Comparison of ENCODE assay signal across 18 cellular contexts in genomic region chr1:178945763-178946266, GRCh38.
DNase-seq lines count a peak whose midpoint lies in the region; ATAC-seq, FAIRE-seq and TF ChIP-seq lines count a peak whose summit lies in the region.
"Had no signal": no experiment of that assay in that cellular context is flagged by ENCODE, and none has a peak within 500 bp of the region (broad histone marks: within the 10 kb centered on the region; RNA-seq: fewer than 3 reads in every experiment).

No MANE protein-coding gene starts in this region.

- H4K8ac ChIP-seq in H9 (replicated peaks; ENCODE audit: insufficient read length, low read depth, low read length): peak overlapping the region; percentile 92

- ATAC-seq in gastrocnemius medialis: peak; percentile 91 to 92
- ATAC-seq in GM18867 (IDR thresholded peaks at IDR 0.05; ENCODE audit: unreplicated experiment): no peak
- ATAC-seq: activated naive CD4-positive, alpha-beta T cell treated with anti-CD3 and anti-CD28 coated beads, Interleukin-2, amount 50 U/mL, for 72 hours had no signal

- H3K36me3 Mint-ChIP-seq in H9 (ENCODE audit: insufficient read depth in 1 of 3, low read depth in 3 of 3): no peaks in the 10 kb centered on the region
- H3K36me3 Mint-ChIP-seq: activated naive CD4-positive, alpha-beta T cell treated with anti-CD3 and anti-CD28 coated beads, Interleukin-2, amount 50 U/mL, for 72 hours had no signal

- H2BK120ac ChIP-seq in H9 (ENCODE audit: low read depth, low read length, poor library complexity, severe bottlenecking): no peak overlapping the region

- H3K9me1 ChIP-seq in keratinocyte (ENCODE audit: control insufficient read depth, extremely low read depth, insufficient read depth, low read length): no peaks in the 10 kb centered on the region

- H3K27ac Mint-ChIP-seq in H9: no peak overlapping the region
- H3K27ac Mint-ChIP-seq: activated naive CD4-positive, alpha-beta T cell treated with anti-CD3 and anti-CD28 coated beads, Interleukin-2, amount 50 U/mL, for 72 hours; B cell had no signal

- no peak for TF ChIP-seq CTCF in H9 (conservative IDR thresholded peaks at IDR 0.05)
- no peak for TF ChIP-seq CTCF in brain microvascular endothelial cell (IDR thresholded peaks at IDR 0.05; ENCODE audit: low read depth, low read length, missing control alignments)
- TF ChIP-seq CTCF in keratinocyte (optimal IDR thresholded peaks at IDR 0.05 in 1 of 3, IDR thresholded peaks at IDR 0.05 in 1 of 3, conservative IDR thresholded peaks at IDR 0.05 in 1 of 3; ENCODE audit: extremely low read depth in 1 of 3, insufficient read depth in 2 of 3, low read length in 3 of 3): no peak
- TF ChIP-seq CTCF in gastrocnemius medialis (IDR thresholded peaks at IDR 0.05 in 4 of 5, conservative IDR thresholded peaks at IDR 0.05 in 1 of 5): no peak

- H4K91ac ChIP-seq in H9 (ENCODE audit: insufficient read length, low read depth, low read length): no peak overlapping the region

- H3K27ac ChIP-seq in H9 (ENCODE audit: insufficient read length, low read depth, low read length): no peak overlapping the region
- no peak overlapping the region for H3K27ac ChIP-seq in brain microvascular endothelial cell
- H3K27ac ChIP-seq in keratinocyte (ENCODE audit: control insufficient read depth, insufficient read depth, low read length): no peak overlapping the region
- no peak overlapping the region for H3K27ac ChIP-seq in gastrocnemius medialis
- H3K27ac ChIP-seq: tibial artery had no signal

- no peak overlapping the region for H2BK12ac ChIP-seq in H9 (ENCODE audit: insufficient read length, low read depth, low read length)

- peak overlapping the region; percentile 88 for H4K5ac ChIP-seq in H9 (ENCODE audit: insufficient read length, low read depth, low read length)

- no peak overlapping the region for H3K9ac ChIP-seq in H9 (ENCODE audit: extremely low read depth, insufficient read length, low read length)
- no peak overlapping the region for H3K9ac ChIP-seq in keratinocyte (ENCODE audit: control insufficient read depth, extremely low read depth, insufficient read depth, low read length)

- H3K27me3 ChIP-seq in H9 (ENCODE audit: insufficient read depth, low read length): no peaks in the 10 kb centered on the region
- no peaks in the 10 kb centered on the region for H3K27me3 ChIP-seq in brain microvascular endothelial cell (replicated peaks)
- no peaks in the 10 kb centered on the region for H3K27me3 ChIP-seq in keratinocyte (ENCODE audit: control insufficient read depth, extremely low read depth, insufficient read depth, low read length)
- no peaks in the 10 kb centered on the region for H3K27me3 ChIP-seq in gastrocnemius medialis
- H3K27me3 ChIP-seq: tibial artery had no signal

- peak overlapping the region; percentile 28 for H3K4me2 ChIP-seq in H9 (ENCODE audit: insufficient read depth, insufficient read length, low read length)
- peak overlapping the region; percentile 61 for H3K4me2 ChIP-seq in keratinocyte (ENCODE audit: control insufficient read depth, extremely low read depth, insufficient read depth, low read depth, low read length)

- no peaks in the 10 kb centered on the region; a peak in 1 of 5 replicates for H3K9me3 Mint-ChIP-seq in H9

- in situ Hi-C loops in brain microvascular endothelial cell (cut with HindIII; ENCODE audit: low pct_ligation_motif_present, low sequenced_read_pairs) (no loop called here), gastrocnemius medialis (cut with MboI; ENCODE audit: low sequenced_read_pairs in 4 of 4) (no loop called here)

- no peak for TF ChIP-seq POLR2A in gastrocnemius medialis (IDR thresholded peaks at IDR 0.05)

- no peaks in the 10 kb centered on the region for H4K20me1 ChIP-seq in H9 (ENCODE audit: control insufficient read depth, insufficient read depth, insufficient read length)
- no peaks in the 10 kb centered on the region for H4K20me1 ChIP-seq in keratinocyte (ENCODE audit: control insufficient read depth, extremely low read depth, insufficient read depth, low read length)

- H3K23me2 ChIP-seq in H9 (ENCODE audit: insufficient read length, low read depth, low read length, poor library complexity, severe bottlenecking): no peaks in the 10 kb centered on the region

- no peak overlapping the region for H3K56ac ChIP-seq in H9 (ENCODE audit: insufficient read length, low read depth, low read length)

- no peak overlapping the region for H3K4ac ChIP-seq in H9 (ENCODE audit: low read depth, low read length)

- no peak for FAIRE-seq in keratinocyte (lab: Jason Lieb, UNC)
- FAIRE-seq: HTR-8/SVneo, islet of Langerhans had no signal

- H3K36me3 ChIP-seq in brain microvascular endothelial cell (replicated peaks) (no peaks in the 10 kb centered on the region), keratinocyte (ENCODE audit: control insufficient read depth in 2 of 2, extremely low read depth in 1 of 2, insufficient read depth in 2 of 2, low read length in 2 of 2) (no peaks in the 10 kb centered on the region), gastrocnemius medialis (no peaks in the 10 kb centered on the region)
- H3K36me3 ChIP-seq: tibial artery had no signal

- dilution Hi-C loops in keratinocyte (cut with MboI; ENCODE audit: extremely low pct_ligation_motif_present, low sequenced_read_pairs): no loop called here

- H3K4me1 ChIP-seq in H9 (ENCODE audit: insufficient read depth, low read length) (no peaks in the 10 kb centered on the region; the same call in 1 of the 2 replicates), keratinocyte (ENCODE audit: control insufficient read depth, extremely low read depth, insufficient read depth, low read length) (peaks cover 16% of the 10 kb centered on the region), gastrocnemius medialis (peaks cover 5 to 7% of the 10 kb centered on the region in 2 donors)

- no peak overlapping the region for H3T11ph ChIP-seq in H9 (ENCODE audit: low read length)

- peak overlapping the region; percentile 88 for H3K14ac ChIP-seq in H9 (ENCODE audit: insufficient read depth, low read length)

- no peak overlapping the region for H2BK20ac ChIP-seq in H9 (ENCODE audit: low read depth, low read length, poor library complexity, severe bottlenecking)

- H3K4me3 ChIP-seq in brain microvascular endothelial cell (ENCODE audit: low read depth, low read length) (no peak overlapping the region), keratinocyte (ENCODE audit: control insufficient read depth in 2 of 3, extremely low read depth in 1 of 3, insufficient read depth in 2 of 3, low read depth in 1 of 3, low read length in 3 of 3) (peak overlapping the region in 2 of 3 experiments; percentile 36 to 52), gastrocnemius medialis (peak overlapping the region in 1 of 4 donors; percentile 38)
- H3K4me3 ChIP-seq: tibial artery had no signal

- intact Hi-C loops in gastrocnemius medialis (cut with DNase I; ENCODE audit: low total_unique reads): no loop called here

- H3K4me3 Mint-ChIP-seq in H9: no peak overlapping the region
- H3K4me3 Mint-ChIP-seq: B cell had no signal

- H3K4me1 Mint-ChIP-seq in H9: peaks cover 24 to 25% of the 10 kb centered on the region in 2 experiments

- no peak overlapping the region for H3K23ac ChIP-seq in H9 (ENCODE audit: insufficient read length, low read depth, low read length)

- H2AFZ ChIP-seq in H9 (ENCODE audit: low read length): peak overlapping the region; percentile 86
- H2AFZ ChIP-seq in keratinocyte (ENCODE audit: control insufficient read depth, low read length): peak overlapping the region; percentile 83

- H3K79me1 ChIP-seq in H9 (ENCODE audit: insufficient read depth, low read depth, low read length, poor library complexity, severe bottlenecking): no peaks in the 10 kb centered on the region

- no peak overlapping the region for H2BK15ac ChIP-seq in H9 (ENCODE audit: low read depth, low read length)

- H3K79me2 ChIP-seq in H9 (ENCODE audit: insufficient read depth, low read length) (no peaks in the 10 kb centered on the region), keratinocyte (ENCODE audit: control insufficient read depth, insufficient read depth, low read length) (no peaks in the 10 kb centered on the region)

- no peak overlapping the region for H2AK5ac ChIP-seq in H9 (ENCODE audit: insufficient read length, low read length)

- H3K18ac ChIP-seq in H9 (ENCODE audit: insufficient read length, low read depth, low read length): peak overlapping the region; percentile 71

- H3K9me3 ChIP-seq in H9 (ENCODE audit: control insufficient read depth, low read depth, low read length) (no peaks in the 10 kb centered on the region), keratinocyte (ENCODE audit: control insufficient read depth, low read depth, low read length) (no peaks in the 10 kb centered on the region), gastrocnemius medialis (no peaks in the 10 kb centered on the region)
- H3K9me3 ChIP-seq: tibial artery had no signal

- no CpG with 5 or more reads among the region's 17 CpGs for WGBS in H9 (ENCODE audit: extremely low coverage, insufficient read length, low lambda C conversion rate)

- peaks cover 5% of the 10 kb centered on the region; the same call in 1 of the 2 replicates for H3K27me3 Mint-ChIP-seq in H9 (ENCODE audit: low read depth)

- peak overlapping the region; percentile 2 for H2BK5ac ChIP-seq in H9 (ENCODE audit: insufficient read length, low read length)

- peak; percentile 60 for DNase-seq in H9
- peak; percentile 14 for DNase-seq in brain microvascular endothelial cell
- DNase-seq in keratinocyte (ENCODE audit: low read depth, low spot score): no peak
- DNase-seq in gastrocnemius medialis: peak; percentile 60 to 61
- no peak for DNase-seq in stimulated activated CD4-positive, alpha-beta T cell treated with anti-CD3 and anti-CD28 coated beads, Interleukin-12 subunit alpha, Interleukin-12 subunit beta, amount 100 ng/mL, for 4 hours
- DNase-seq in activated gamma-delta T cell (lab: John Stamatoyannopoulos, UW): no peak
- no peak for DNase-seq in GDM1 (lab: John Stamatoyannopoulos, UW)
- DNase-seq: activated CD4-positive, alpha-beta T cell treated with anti-CD3 and anti-CD28 coated beads for 4 hours; central memory CD4-positive, alpha-beta T cell; NCI-H2029 treated with DMSO at 0.1 percent for 48 hours; retina; stimulated activated CD4-positive, alpha-beta T cell treated with anti-CD3 and anti-CD28 coated beads, Interleukin-2, amount 100 ng/mL, for 24 hours had no signal

Comparison
In these comparisons a context has a peak if more than half of its experiments do, and no peak if none do; other contexts are left out.
1. DNase-seq: peak in H9 (single experiment), brain microvascular endothelial cell (single experiment) and gastrocnemius medialis (2 of 2); none in keratinocyte (single experiment), stimulated activated CD4-positive, alpha-beta T cell treated with anti-CD3 and anti-CD28 coated beads, Interleukin-12 subunit alpha, Interleukin-12 subunit beta, amount 100 ng/mL, for 4 hours (single experiment), activated gamma-delta T cell (single experiment) and GDM1 (single experiment).